In the genomic region with DNA sequence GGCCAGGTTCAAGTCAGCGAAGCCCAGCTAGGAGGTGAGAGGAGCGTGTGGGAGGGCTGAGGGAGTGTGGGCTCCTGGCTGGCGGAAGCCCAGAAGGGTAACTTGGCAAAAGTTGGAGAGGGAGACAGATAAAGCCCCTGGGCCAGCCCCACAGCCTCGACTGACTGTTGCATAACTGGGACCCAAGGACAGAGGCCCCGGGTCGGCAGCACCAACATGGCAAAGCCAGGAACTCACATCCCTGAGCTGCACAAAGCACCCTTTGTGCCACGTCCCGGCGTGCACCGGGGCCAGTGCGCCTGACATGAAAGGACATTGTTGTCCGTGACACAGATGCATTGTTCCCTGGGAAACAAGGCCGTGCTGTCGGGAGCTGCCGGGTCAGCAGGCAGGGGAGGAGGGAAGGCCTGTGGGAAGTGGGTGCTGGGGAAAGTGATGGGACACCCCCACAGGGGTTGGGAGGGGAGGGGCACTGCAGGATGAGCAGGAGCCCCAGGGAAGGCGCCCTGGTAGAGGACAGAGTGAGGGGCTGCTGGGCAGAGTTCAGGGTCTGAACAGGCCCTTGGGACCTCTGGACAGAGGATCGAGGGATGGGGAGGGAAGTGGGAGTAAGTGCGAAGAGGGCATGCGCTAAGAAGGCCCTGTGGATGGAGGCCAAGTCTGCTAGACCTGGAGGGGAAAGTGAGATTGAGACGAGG, we compare ENCODE assay signal across 10 cellular contexts. TPM values are rescaled to one million over a fixed set of nuclear protein-coding genes. Genes with fewer than 3 reads are reported as not detected.
DNase-seq lines count a peak whose midpoint lies in the region; ATAC-seq, FAIRE-seq and TF ChIP-seq lines count a peak whose summit lies in the region.
"Had no signal": no experiment of that assay in that cellular context is flagged by ENCODE, and none has a peak within 500 bp of the region (broad histone marks: within the 10 kb centered on the region; RNA-seq: fewer than 3 reads in every experiment).

No MANE protein-coding gene starts in this region.

- in situ Hi-C loops in HepG2 (cut with HindIII; ENCODE audit: extremely low pct_ligation_motif_present, low pct_unique_long_range_greater_than_20kb), result no loop called here

- intact Hi-C loops in HepG2 (cut with micrococcal nuclease; ENCODE audit: unreplicated experiment), result no loop called here
- intact Hi-C loops in right lobe of liver (cut with DNase I), result no loop called here
- intact Hi-C loops in dorsolateral prefrontal cortex (cut with DNase I), result loop anchor here (1.0 to 2.0 kb wide), 3 partner anchors 20 to 30 kb away; a partner anchor contains a TSS
- intact Hi-C loops in uterus (cut with DNase I; ENCODE audit: low total_unique reads), result no loop called here

- H3K4me2 ChIP-seq in HepG2 (ENCODE audit: low read depth, low read length), result peak overlapping the region; percentile 95

- H3K4me3 ChIP-seq in HepG2 (replicated peaks in 1 of 3; ENCODE audit: insufficient read depth in 1 of 3, low read depth in 2 of 3, low read length in 3 of 3) (peak overlapping the region; percentile 54 to 74 (median 57); a peak in 5 of 6 replicates), right lobe of liver (no peak overlapping the region), dorsolateral prefrontal cortex (peak overlapping the region; percentile 18 to 75 (median 55)), uterus (no peak overlapping the region)

- H3K9me3 ChIP-seq in HepG2 (ENCODE audit: low read length), result no peaks in the 10 kb centered on the region
- H3K9me3 ChIP-seq in right lobe of liver, result no peaks in the 10 kb centered on the region
- H3K9me3 ChIP-seq in uterus, result no peaks in the 10 kb centered on the region

- H3K27ac ChIP-seq in HepG2 (ENCODE audit: extremely low read length, insufficient read depth, low read length), result peak overlapping the region; percentile 96
- no peak overlapping the region for H3K27ac ChIP-seq in right lobe of liver
- H3K27ac ChIP-seq in dorsolateral prefrontal cortex, result peak overlapping the region; percentile 78 to 100 (median 97)
- H3K27ac ChIP-seq in uterus, result peak overlapping the region; percentile 59 to 67

- H3K4me1 ChIP-seq in HepG2 (ENCODE audit: insufficient read depth, low read length) (peaks cover 99% of the 10 kb centered on the region), right lobe of liver (peaks cover 0 to 21% (median 13%) of the 10 kb centered on the region in 4 donors), uterus (peaks cover 2 to 14% of the 10 kb centered on the region in 2 donors)

- no TSS peak for BruUV-seq in HepG2 (replicated peaks; lab: Mats Ljungman, UMichigan)

- peak; percentile 53; the same call in 1 of the 2 replicates for TF ChIP-seq RAD21 in HepG2 (CRISPR knock-in tag; IDR thresholded peaks at IDR 0.05)

- H3K36me3 ChIP-seq in HepG2 (replicated peaks in 1 of 2; ENCODE audit: control insufficient read depth in 1 of 2, insufficient read depth in 2 of 2, low read length in 2 of 2) (peaks cover 8 to 18% of the 10 kb centered on the region in 2 experiments; a peak in 4 of 5 replicates), right lobe of liver (peaks cover 0 to 5% (median 0%) of the 10 kb centered on the region in 4 donors), uterus (no peaks in the 10 kb centered on the region)

- H3K9ac ChIP-seq in HepG2 (ENCODE audit: insufficient read depth, low read depth, low read length), result peak overlapping the region; percentile 82

- TF ChIP-seq CTCF in HepG2 (CRISPR knock-in tag; IDR thresholded peaks at IDR 0.05) (peak; percentile 22; the same call in 1 of the 2 replicates), right lobe of liver (IDR thresholded peaks at IDR 0.05) (no peak), dorsolateral prefrontal cortex (IDR thresholded peaks at IDR 0.05 in 54 of 56, conservative IDR thresholded peaks at IDR 0.05 in 2 of 56; ENCODE audit: low read depth in 1 of 56, partially characterized antibody in 56 of 56) (peak in 1 of 56 donors; percentile 22), uterus (IDR thresholded peaks at IDR 0.05) (no peak)

- H3K79me2 ChIP-seq in HepG2 (ENCODE audit: insufficient read depth, low read length), result peaks cover 75% of the 10 kb centered on the region

- POLR2A ChIA-PET in HepG2 (lab: Yijun Ruan, JAX), result interaction anchor here (0.7 to 3.1 kb wide), 17 partner anchors 10 to 554 kb away, joined by 3 to 13 read pairs (median 4); a partner anchor contains a TSS

- peak; percentile 98 for DNase-seq in HepG2 (ENCODE audit: low spot score)
- no peak for DNase-seq in right lobe of liver
- DNase-seq in dorsolateral prefrontal cortex, result peak in 9 of 10 donors; percentile 90 to 98 (median 95)
- peak; percentile 86 for DNase-seq in middle frontal gyrus (ENCODE audit: extremely low spot score, low spot score)
- DNase-seq in uterus, result peak in 1 of 2 donors; percentile 33
- no peak for DNase-seq in mesenteric fat pad (ENCODE audit: low spot score)
- no peak for DNase-seq in NCI-H446 treated with DMSO at 0.1 percent for 48 hours (lab: John Stamatoyannopoulos, UW)
- DNase-seq: activated CD4-positive, alpha-beta T cell treated with anti-CD3 and anti-CD28 coated beads, Interleukin-2, amount 50 U/mL, for 4 hours; central memory CD4-positive, alpha-beta T cell had no signal

- H4K20me1 ChIP-seq in HepG2 (ENCODE audit: insufficient read depth, low read length), result no peaks in the 10 kb centered on the region; the same call in 1 of the 2 replicates

- 4% methylated on average over 14 of the region's 20 CpGs for WGBS in HepG2 (ENCODE audit: low lambda C conversion rate)
- 64% methylated on average over 6 of the region's 20 CpGs for WGBS in right lobe of liver (ENCODE audit: insufficient coverage, low coverage, low lambda C conversion rate, missing lambda C conversion rate)

- CTCF ChIA-PET in HepG2 (lab: Yijun Ruan, JAX; ENCODE audit: low intra/inter-chr PET ratio, low total read pairs), result no interaction called here

- TF ChIP-seq EP300 in HepG2 (IDR thresholded peaks at IDR 0.05; ENCODE audit: low read depth in 2 of 2, low read length in 2 of 2) (peak in 1 of 2 experiments; percentile 84; a peak in 2 of 4 replicates), HepG2 (CRISPR knock-in tag; IDR thresholded peaks at IDR 0.05; ENCODE audit: borderline replicate concordance) (peak; percentile 88)

- no peak overlapping the region for H2AFZ ChIP-seq in HepG2 (ENCODE audit: low read length)

- ATAC-seq in HepG2, result peak; percentile 80
- no peak for ATAC-seq in right lobe of liver
- no peak for ATAC-seq in GM19395 (IDR thresholded peaks at IDR 0.05; ENCODE audit: unreplicated experiment)

- peak in 1 of 2 experiments; percentile 56; a peak in 2 of 4 replicates for TF ChIP-seq POLR2A in HepG2 (IDR thresholded peaks at IDR 0.05; ENCODE audit: insufficient read depth in 1 of 2, low read depth in 2 of 2, low read length in 2 of 2)
- TF ChIP-seq POLR2A in right lobe of liver (IDR thresholded peaks at IDR 0.05), result no peak
- TF ChIP-seq POLR2A in uterus (IDR thresholded peaks at IDR 0.05), result no peak

- FAIRE-seq in HepG2 (lab: Jason Lieb, UNC), result peak; percentile 98

- H3K27me3 ChIP-seq in HepG2 (ENCODE audit: control insufficient read depth in 1 of 2, insufficient read depth in 2 of 2, low read length in 2 of 2), result no peaks in the 10 kb centered on the region; a peak in 1 of 5 replicates
- H3K27me3 ChIP-seq in right lobe of liver, result no peaks in the 10 kb centered on the region
- H3K27me3 ChIP-seq in dorsolateral prefrontal cortex, result no peaks in the 10 kb centered on the region
- H3K27me3 ChIP-seq in uterus, result no peaks in the 10 kb centered on the region

RNA-seq across cellular contexts. Expression of a gene that starts 13.0 kb away (rescaled TPM):
- total RNA-seq in HepG2 (2016; rRNA removed; fragmentation: Illumina TruSeq; extraction: Trizol) (17.5 and 24.8 TPM in 2 replicates), right lobe of liver (10 to 100 TPM; 10.6 to 19.1 (median 13.9) TPM), dorsolateral prefrontal cortex (10 to 100 TPM; 23.7 to 41.9 (median 31.9) TPM), uterus (10 to 100 TPM in 3 of 4 donors, 1 to 10 TPM in 1; 6.7 to 33.1 (median 15.9) TPM), mesenteric fat pad (20.9 TPM)
- 20.0 and 27.3 TPM in 2 replicates for total RNA-seq in HepG2 (2016; cell fraction: cytosol; rRNA removed; fragmentation: Illumina TruSeq; extraction: Trizol; ENCODE audit: low read depth)
- 14.9 and 23.0 TPM in 2 replicates for total RNA-seq in HepG2 (2016; cell fraction: insoluble cytoplasmic fraction; rRNA removed; fragmentation: Illumina TruSeq; extraction: Trizol)
- 31.4 and 35.9 TPM in 2 replicates for total RNA-seq in HepG2 (2016; cell fraction: membrane; rRNA removed; fragmentation: Illumina TruSeq; extraction: Trizol)
- 18.6 and 22.0 TPM in 2 replicates for total RNA-seq in HepG2 (2016; cell fraction: nucleus; rRNA removed; fragmentation: Illumina TruSeq; extraction: Trizol)
- 35.3 and 38.6 TPM in 2 replicates for polyA plus RNA-seq in HepG2 (2011; rRNA removed)
- 30.5 and 35.2 TPM in 2 replicates for polyA plus RNA-seq in HepG2 (2011; cell fraction: cytosol; rRNA removed)
- 36.6 and 37.4 TPM in 2 replicates for polyA plus RNA-seq in HepG2 (2011; cell fraction: nucleus; rRNA removed)
- polyA plus RNA-seq in HepG2 (2012), result 21.4 and 25.3 TPM in 2 replicates
- polyA plus RNA-seq in HepG2 (2016; cell fraction: cytosol; fragmentation: Illumina TruSeq; extraction: Trizol; ENCODE audit: low read depth), result 32.5 and 40.9 TPM in 2 replicates
- polyA plus RNA-seq in HepG2 (2016; cell fraction: insoluble cytoplasmic fraction; fragmentation: Illumina TruSeq; extraction: Trizol; ENCODE audit: low read depth), result 30.7 and 34.8 TPM in 2 replicates
- 49.8 and 53.8 TPM in 2 replicates for polyA plus RNA-seq in HepG2 (2016; cell fraction: membrane; fragmentation: Illumina TruSeq; extraction: Trizol; ENCODE audit: low read depth)
- 49.9 and 52.5 TPM in 2 replicates for polyA plus RNA-seq in HepG2 (2016; cell fraction: nucleus; fragmentation: Illumina TruSeq; extraction: Trizol; ENCODE audit: insufficient read depth, low read depth)
- polyA minus RNA-seq in HepG2 (2011; rRNA and poly(A)+ RNA removed; ENCODE audit: low replicate concordance), result 68.5 and 193 TPM in 2 replicates
- 12.9 and 15.4 TPM in 2 replicates for polyA minus RNA-seq in HepG2 (2011; cell fraction: cytosol; rRNA and poly(A)+ RNA removed)
- 34.8 and 35.4 TPM in 2 replicates for polyA minus RNA-seq in HepG2 (2011; cell fraction: nucleus; rRNA and poly(A)+ RNA removed)

RNA-seq across cellular contexts. Expression of a gene that starts 20.1 kb away (rescaled TPM):
- 0.20 TPM in 1 of 2 replicates, not detected in the other for total RNA-seq in HepG2 (2016; rRNA removed; fragmentation: Illumina TruSeq; extraction: Trizol)
- total RNA-seq in HepG2 (2016; cell fraction: cytosol; rRNA removed; fragmentation: Illumina TruSeq; extraction: Trizol; ENCODE audit: low read depth), result 0.51 TPM in 1 of 2 replicates, not detected in the other
- total RNA-seq in HepG2 (2016; cell fraction: insoluble cytoplasmic fraction; rRNA removed; fragmentation: Illumina TruSeq; extraction: Trizol), result 0.15 TPM in 1 of 2 replicates, not detected in the other
- not detected in 2 replicates for total RNA-seq in HepG2 (2016; cell fraction: membrane; rRNA removed; fragmentation: Illumina TruSeq; extraction: Trizol)
- total RNA-seq in HepG2 (2016; cell fraction: nucleus; rRNA removed; fragmentation: Illumina TruSeq; extraction: Trizol), result 0.56 TPM in 1 of 2 replicates, not detected in the other
- 0.44 and 0.49 TPM in 2 replicates for polyA plus RNA-seq in HepG2 (2011; rRNA removed)
- 0.17 and 0.32 TPM in 2 replicates for polyA plus RNA-seq in HepG2 (2011; cell fraction: cytosol; rRNA removed)
- polyA plus RNA-seq in HepG2 (2011; cell fraction: nucleus; rRNA removed), result 5.3 and 9.9 TPM in 2 replicates
- 0.32 and 0.67 TPM in 2 replicates for polyA plus RNA-seq in HepG2 (2012)
- polyA plus RNA-seq in HepG2 (2016; cell fraction: cytosol; fragmentation: Illumina TruSeq; extraction: Trizol; ENCODE audit: low read depth), result 0.24 TPM in 1 of 2 replicates, not detected in the other
- not detected in 2 replicates for polyA plus RNA-seq in HepG2 (2016; cell fraction: insoluble cytoplasmic fraction; fragmentation: Illumina TruSeq; extraction: Trizol; ENCODE audit: low read depth)
- not detected in 2 replicates for polyA plus RNA-seq in HepG2 (2016; cell fraction: membrane; fragmentation: Illumina TruSeq; extraction: Trizol; ENCODE audit: low read depth)
- polyA plus RNA-seq in HepG2 (2016; cell fraction: nucleus; fragmentation: Illumina TruSeq; extraction: Trizol; ENCODE audit: insufficient read depth, low read depth), result 1.1 TPM in 1 of 2 replicates, not detected in the other
- 0.72 and 1.4 TPM in 2 replicates for polyA minus RNA-seq in HepG2 (2011; rRNA and poly(A)+ RNA removed; ENCODE audit: low replicate concordance)
- 0.88 TPM in 1 of 2 replicates, not detected in the other for polyA minus RNA-seq in HepG2 (2011; cell fraction: cytosol; rRNA and poly(A)+ RNA removed)
- polyA minus RNA-seq in HepG2 (2011; cell fraction: nucleus; rRNA and poly(A)+ RNA removed), result 1.3 and 2.2 TPM in 2 replicates
- total RNA-seq in right lobe of liver, result under 1 TPM in 3 of 6 experiments, not detected in 3; 0.58 to 0.81 (median 0.70) TPM
- total RNA-seq in dorsolateral prefrontal cortex, result 10 to 100 TPM in 5 of 120 experiments, 1 to 10 TPM in 115; 1.2 to 13.2 (median 5.0) TPM
- total RNA-seq in uterus, result 10 to 100 TPM in 1 of 4 donors, 1 to 10 TPM in 2, not detected in 1; 2.9 to 11.3 (median 3.2) TPM
- total RNA-seq in mesenteric fat pad, result 2.2 TPM

RNA-seq across cellular contexts. Expression of a gene that starts 30.1 kb away (rescaled TPM):
- total RNA-seq in HepG2 (2016; rRNA removed; fragmentation: Illumina TruSeq; extraction: Trizol) (16.1 and 16.6 TPM in 2 replicates), right lobe of liver (10 to 100 TPM in 5 of 6 experiments, 1 to 10 TPM in 1; 9.7 to 54.1 (median 23.6) TPM), dorsolateral prefrontal cortex (100 to 1,000 TPM in 117 of 120 experiments, 10 to 100 TPM in 3; 73.1 to 300 (median 141) TPM), uterus (100 to 1,000 TPM in 1 of 4 donors, 10 to 100 TPM in 2, 1 to 10 TPM in 1; 5.0 to 140 (median 19.3) TPM), mesenteric fat pad (12.8 TPM)
- 10.4 and 11.3 TPM in 2 replicates for total RNA-seq in HepG2 (2016; cell fraction: cytosol; rRNA removed; fragmentation: Illumina TruSeq; extraction: Trizol; ENCODE audit: low read depth)
- 12.3 and 17.2 TPM in 2 replicates for total RNA-seq in HepG2 (2016; cell fraction: insoluble cytoplasmic fraction; rRNA removed; fragmentation: Illumina TruSeq; extraction: Trizol)
- total RNA-seq in HepG2 (2016; cell fraction: membrane; rRNA removed; fragmentation: Illumina TruSeq; extraction: Trizol), result 21.5 and 21.9 TPM in 2 replicates
- total RNA-seq in HepG2 (2016; cell fraction: nucleus; rRNA removed; fragmentation: Illumina TruSeq; extraction: Trizol), result 20.0 and 24.0 TPM in 2 replicates
- 25.2 and 30.1 TPM in 2 replicates for polyA plus RNA-seq in HepG2 (2011; rRNA removed)
- polyA plus RNA-seq in HepG2 (2011; cell fraction: cytosol; rRNA removed), result 19.7 and 22.7 TPM in 2 replicates
- polyA plus RNA-seq in HepG2 (2011; cell fraction: nucleus; rRNA removed), result 108 and 126 TPM in 2 replicates
- polyA plus RNA-seq in HepG2 (2012), result 22.5 and 36.8 TPM in 2 replicates
- polyA plus RNA-seq in HepG2 (2016; cell fraction: cytosol; fragmentation: Illumina TruSeq; extraction: Trizol; ENCODE audit: low read depth), result 3.8 and 4.2 TPM in 2 replicates
- polyA plus RNA-seq in HepG2 (2016; cell fraction: insoluble cytoplasmic fraction; fragmentation: Illumina TruSeq; extraction: Trizol; ENCODE audit: low read depth), result 24.1 and 30.7 TPM in 2 replicates
- polyA plus RNA-seq in HepG2 (2016; cell fraction: membrane; fragmentation: Illumina TruSeq; extraction: Trizol; ENCODE audit: low read depth), result 16.7 and 17.4 TPM in 2 replicates
- polyA plus RNA-seq in HepG2 (2016; cell fraction: nucleus; fragmentation: Illumina TruSeq; extraction: Trizol; ENCODE audit: insufficient read depth, low read depth), result 72.4 and 76.1 TPM in 2 replicates
- 25.3 and 40.6 TPM in 2 replicates for polyA minus RNA-seq in HepG2 (2011; rRNA and poly(A)+ RNA removed; ENCODE audit: low replicate concordance)
- 8.3 and 11.4 TPM in 2 replicates for polyA minus RNA-seq in HepG2 (2011; cell fraction: cytosol; rRNA and poly(A)+ RNA removed)
- 25.0 and 25.4 TPM in 2 replicates for polyA minus RNA-seq in HepG2 (2011; cell fraction: nucleus; rRNA and poly(A)+ RNA removed)

RNA-seq across cellular contexts. Expression of a gene that starts 33.8 kb away (rescaled TPM):
- total RNA-seq in HepG2 (2016; rRNA removed; fragmentation: Illumina TruSeq; extraction: Trizol) (14.8 and 18.8 TPM in 2 replicates), right lobe of liver (10 to 100 TPM in 3 of 6 experiments, 1 to 10 TPM in 3; 3.2 to 23.8 (median 11.2) TPM), dorsolateral prefrontal cortex (10 to 100 TPM; 13.2 to 58.0 (median 23.6) TPM), uterus (10 to 100 TPM in 3 of 4 donors, under 1 TPM in 1; 0.59 to 41.7 (median 20.7) TPM), mesenteric fat pad (40.0 TPM)
- 35.6 and 43.0 TPM in 2 replicates for total RNA-seq in HepG2 (2016; cell fraction: cytosol; rRNA removed; fragmentation: Illumina TruSeq; extraction: Trizol; ENCODE audit: low read depth)
- total RNA-seq in HepG2 (2016; cell fraction: insoluble cytoplasmic fraction; rRNA removed; fragmentation: Illumina TruSeq; extraction: Trizol), result 13.0 and 19.7 TPM in 2 replicates
- total RNA-seq in HepG2 (2016; cell fraction: membrane; rRNA removed; fragmentation: Illumina TruSeq; extraction: Trizol), result 47.7 and 65.6 TPM in 2 replicates
- 12.8 and 17.5 TPM in 2 replicates for total RNA-seq in HepG2 (2016; cell fraction: nucleus; rRNA removed; fragmentation: Illumina TruSeq; extraction: Trizol)
- polyA plus RNA-seq in HepG2 (2011; rRNA removed), result 27.7 and 36.4 TPM in 2 replicates
- polyA plus RNA-seq in HepG2 (2011; cell fraction: cytosol; rRNA removed), result 26.2 and 47.9 TPM in 2 replicates
- polyA plus RNA-seq in HepG2 (2011; cell fraction: nucleus; rRNA removed), result 41.2 and 43.3 TPM in 2 replicates
- 14.8 and 21.6 TPM in 2 replicates for polyA plus RNA-seq in HepG2 (2012)
- 55.5 and 75.3 TPM in 2 replicates for polyA plus RNA-seq in HepG2 (2016; cell fraction: cytosol; fragmentation: Illumina TruSeq; extraction: Trizol; ENCODE audit: low read depth)
- polyA plus RNA-seq in HepG2 (2016; cell fraction: insoluble cytoplasmic fraction; fragmentation: Illumina TruSeq; extraction: Trizol; ENCODE audit: low read depth), result 20.6 and 23.9 TPM in 2 replicates
- 69.4 and 78.8 TPM in 2 replicates for polyA plus RNA-seq in HepG2 (2016; cell fraction: membrane; fragmentation: Illumina TruSeq; extraction: Trizol; ENCODE audit: low read depth)
- polyA plus RNA-seq in HepG2 (2016; cell fraction: nucleus; fragmentation: Illumina TruSeq; extraction: Trizol; ENCODE audit: insufficient read depth, low read depth), result 25.2 and 32.3 TPM in 2 replicates
- 74.4 and 118 TPM in 2 replicates for polyA minus RNA-seq in HepG2 (2011; rRNA and poly(A)+ RNA removed; ENCODE audit: low replicate concordance)
- 40.0 and 42.1 TPM in 2 replicates for polyA minus RNA-seq in HepG2 (2011; cell fraction: cytosol; rRNA and poly(A)+ RNA removed)
- 15.6 and 17.8 TPM in 2 replicates for polyA minus RNA-seq in HepG2 (2011; cell fraction: nucleus; rRNA and poly(A)+ RNA removed)

RNA-seq across cellular contexts. Expression of a gene that starts 51.3 kb away (rescaled TPM):
- total RNA-seq in HepG2 (2016; rRNA removed; fragmentation: Illumina TruSeq; extraction: Trizol) (16.7 and 18.5 TPM in 2 replicates), right lobe of liver (10 to 100 TPM; 22.5 to 40.3 (median 29.8) TPM), dorsolateral prefrontal cortex (100 to 1,000 TPM in 113 of 120 experiments, 10 to 100 TPM in 7; 52.7 to 225 (median 137) TPM), uterus (100 to 1,000 TPM in 3 of 4 donors, 10 to 100 TPM in 1; 37.7 to 133 (median 111) TPM), mesenteric fat pad (109 TPM)
- total RNA-seq in HepG2 (2016; cell fraction: cytosol; rRNA removed; fragmentation: Illumina TruSeq; extraction: Trizol; ENCODE audit: low read depth), result 13.5 and 13.9 TPM in 2 replicates
- 11.7 and 18.2 TPM in 2 replicates for total RNA-seq in HepG2 (2016; cell fraction: insoluble cytoplasmic fraction; rRNA removed; fragmentation: Illumina TruSeq; extraction: Trizol)
- total RNA-seq in HepG2 (2016; cell fraction: membrane; rRNA removed; fragmentation: Illumina TruSeq; extraction: Trizol), result 42.0 and 46.1 TPM in 2 replicates
- total RNA-seq in HepG2 (2016; cell fraction: nucleus; rRNA removed; fragmentation: Illumina TruSeq; extraction: Trizol), result 13.4 and 15.1 TPM in 2 replicates
- 65.4 and 103 TPM in 2 replicates for polyA plus RNA-seq in HepG2 (2011; rRNA removed)
- polyA plus RNA-seq in HepG2 (2011; cell fraction: cytosol; rRNA removed), result 63.0 and 69.3 TPM in 2 replicates
- polyA plus RNA-seq in HepG2 (2011; cell fraction: nucleus; rRNA removed), result 134 and 138 TPM in 2 replicates
- polyA plus RNA-seq in HepG2 (2012), result 36.1 and 53.0 TPM in 2 replicates
- polyA plus RNA-seq in HepG2 (2016; cell fraction: cytosol; fragmentation: Illumina TruSeq; extraction: Trizol; ENCODE audit: low read depth), result 33.4 and 37.1 TPM in 2 replicates
- polyA plus RNA-seq in HepG2 (2016; cell fraction: insoluble cytoplasmic fraction; fragmentation: Illumina TruSeq; extraction: Trizol; ENCODE audit: low read depth), result 18.0 and 19.3 TPM in 2 replicates
- 54.8 and 59.0 TPM in 2 replicates for polyA plus RNA-seq in HepG2 (2016; cell fraction: membrane; fragmentation: Illumina TruSeq; extraction: Trizol; ENCODE audit: low read depth)
- polyA plus RNA-seq in HepG2 (2016; cell fraction: nucleus; fragmentation: Illumina TruSeq; extraction: Trizol; ENCODE audit: insufficient read depth, low read depth), result 32.9 and 35.5 TPM in 2 replicates
- 41.6 and 91.9 TPM in 2 replicates for polyA minus RNA-seq in HepG2 (2011; rRNA and poly(A)+ RNA removed; ENCODE audit: low replicate concordance)
- 15.4 and 21.1 TPM in 2 replicates for polyA minus RNA-seq in HepG2 (2011; cell fraction: cytosol; rRNA and poly(A)+ RNA removed)
- polyA minus RNA-seq in HepG2 (2011; cell fraction: nucleus; rRNA and poly(A)+ RNA removed), result 22.4 and 22.6 TPM in 2 replicates

Comparison
In these comparisons a context has a peak if more than half of its experiments do, and no peak if none do; other contexts are left out.
1. DNase-seq: peak in HepG2 (single experiment), dorsolateral prefrontal cortex (9 of 10) and middle frontal gyrus (single experiment); none in right lobe of liver (0 of 3), mesenteric fat pad (single experiment) and NCI-H446 treated with DMSO at 0.1 percent for 48 hours (single experiment).
2. H3K27ac ChIP-seq: peak in HepG2 (single experiment), dorsolateral prefrontal cortex (59 of 59) and uterus (2 of 2); none in right lobe of liver (0 of 3).
3. H3K4me3 ChIP-seq: peak in HepG2 (3 of 3) and dorsolateral prefrontal cortex (59 of 59); none in right lobe of liver (0 of 3) and uterus (0 of 2).
4. intact Hi-C loops: an anchor here in dorsolateral prefrontal cortex (1.0 to 2.0 kb wide); none called in HepG2, right lobe of liver and uterus.